ENCODE assay signal across 16 cellular contexts in the genomic region with DNA sequence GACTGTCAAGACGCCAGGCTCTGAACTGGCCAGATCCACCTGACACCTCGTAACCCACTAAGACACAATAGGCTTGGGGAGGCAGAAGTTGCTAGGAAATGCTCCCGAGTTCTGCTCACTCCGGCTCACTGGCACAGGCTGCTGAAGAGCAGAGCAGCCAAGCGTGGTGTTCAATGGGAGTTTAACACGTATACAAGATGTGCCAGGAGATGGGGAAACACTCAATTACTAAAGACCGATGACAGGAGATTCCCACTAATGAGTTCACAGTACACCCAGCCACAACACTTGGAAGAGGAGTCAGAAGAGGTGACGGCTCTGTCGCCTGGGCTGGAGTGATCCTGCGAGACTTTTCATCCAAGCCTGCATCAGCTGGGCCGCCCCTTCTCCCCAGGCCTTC.
"Had no signal": no experiment of that assay in that cellular context is flagged by ENCODE, and none has a peak within 500 bp of the region (broad histone marks: within the 10 kb centered on the region; RNA-seq: fewer than 3 reads in every experiment).

No MANE protein-coding gene starts in this region.

- H3K4me3 ChIP-seq: breast epithelium, left ventricle myocardium inferior, transverse colon had no signal

- DNase-seq: activated CD4-positive, alpha-beta T cell treated with anti-CD3 and anti-CD28 coated beads, Interleukin-2, amount 50 U/mL, for 4 hours; activated CD8-positive, alpha-beta memory T cell treated with anti-CD3 and anti-CD28 coated beads, Interleukin-2, amount 10 ng/mL, durations not matched to agents 7 days and 5 days; activated gamma-delta T cell treated with Interleukin-2 at 50 U/mL for 16 hours; activated naive CD8-positive, alpha-beta T cell treated with anti-CD3 and anti-CD28 coated beads for 36 hours; activated T-cell treated with anti-CD3 and anti-CD28 coated beads, Interleukin-2, amount 50 U/mL, for 4 hours; dermis blood vessel endothelial cell; endodermal cell; glutamatergic neuron; immature natural killer cell; left ventricle myocardium inferior; mesenchymal stem cell; small intestine; transverse colon had no signal

- H3K27me3 ChIP-seq: breast epithelium, transverse colon had no signal

- H3K27me3 Mint-ChIP-seq: activated CD8-positive, alpha-beta memory T cell treated with anti-CD3 and anti-CD28 coated beads, Interleukin-2, amount 10 ng/mL, durations not matched to agents 7 days and 5 days; activated naive CD8-positive, alpha-beta T cell treated with anti-CD3 and anti-CD28 coated beads for 36 hours had no signal

- H3K36me3 Mint-ChIP-seq: activated CD8-positive, alpha-beta memory T cell treated with anti-CD3 and anti-CD28 coated beads, Interleukin-2, amount 10 ng/mL, durations not matched to agents 7 days and 5 days; activated naive CD8-positive, alpha-beta T cell treated with anti-CD3 and anti-CD28 coated beads for 36 hours had no signal

- H3K36me3 ChIP-seq: breast epithelium, left ventricle myocardium inferior, transverse colon had no signal

- ATAC-seq: activated CD4-positive, CD25-positive, alpha-beta regulatory T cell treated with anti-CD3 and anti-CD28 coated beads, Interleukin-2, amount 50 U/mL, for 24 hours; activated CD8-positive, alpha-beta memory T cell treated with anti-CD3 and anti-CD28 coated beads, Interleukin-2, amount 10 ng/mL, durations not matched to agents 7 days and 5 days; activated T-cell treated with anti-CD3 and anti-CD28 coated beads, Interleukin-2, amount 50 U/mL, for 4 hours had no signal

- H3K4me1 Mint-ChIP-seq: activated CD8-positive, alpha-beta memory T cell treated with anti-CD3 and anti-CD28 coated beads, Interleukin-2, amount 10 ng/mL, durations not matched to agents 7 days and 5 days; activated naive CD8-positive, alpha-beta T cell treated with anti-CD3 and anti-CD28 coated beads for 36 hours; immature natural killer cell had no signal

- H3K27ac Mint-ChIP-seq: activated CD8-positive, alpha-beta memory T cell treated with anti-CD3 and anti-CD28 coated beads, Interleukin-2, amount 10 ng/mL, durations not matched to agents 7 days and 5 days; activated naive CD8-positive, alpha-beta T cell treated with anti-CD3 and anti-CD28 coated beads for 36 hours; endodermal cell; immature natural killer cell; nephron had no signal

- H3K4me1 ChIP-seq: breast epithelium, left ventricle myocardium inferior, transverse colon had no signal

- H3K27ac ChIP-seq: breast epithelium, left ventricle myocardium inferior, transverse colon had no signal

- H3K4me3 Mint-ChIP-seq: activated CD8-positive, alpha-beta memory T cell treated with anti-CD3 and anti-CD28 coated beads, Interleukin-2, amount 10 ng/mL, durations not matched to agents 7 days and 5 days; activated naive CD8-positive, alpha-beta T cell treated with anti-CD3 and anti-CD28 coated beads for 36 hours; activated T-cell treated with anti-CD3 and anti-CD28 coated beads, Interleukin-2, amount 50 U/mL, for 4 hours; endodermal cell; immature natural killer cell; nephron had no signal

- H3K9me3 ChIP-seq: breast epithelium, transverse colon had no signal
